ENCODE assay signal across 15 cellular contexts in the genomic region with DNA sequence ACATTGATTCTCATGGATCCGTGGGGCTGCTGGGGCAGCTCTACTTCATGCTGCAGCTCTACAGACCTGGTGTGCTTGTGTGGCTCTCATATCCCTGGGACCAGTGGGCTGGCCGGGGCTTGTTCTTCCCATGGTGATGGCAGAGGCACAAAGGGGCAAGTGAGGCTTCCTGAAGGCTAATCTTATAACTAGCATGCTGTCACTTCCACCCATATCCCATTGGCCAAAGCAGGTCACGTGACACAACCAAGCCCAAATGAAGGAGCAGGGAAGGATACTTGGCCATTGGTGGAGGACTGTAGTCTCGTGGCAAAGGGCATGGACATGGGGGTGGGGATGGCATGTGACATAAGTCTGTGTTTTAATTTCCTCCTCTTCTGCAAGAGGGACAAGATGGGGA. TPM values are rescaled to one million over a fixed set of nuclear protein-coding genes. Genes with fewer than 3 reads are reported as not detected.
DNase-seq lines count a peak whose midpoint lies in the region; FAIRE-seq and TF ChIP-seq lines count a peak whose summit lies in the region.
"Had no signal": no experiment of that assay in that cellular context is flagged by ENCODE, and none has a peak within 500 bp of the region (broad histone marks: within the 10 kb centered on the region; RNA-seq: fewer than 3 reads in every experiment).

No MANE protein-coding gene starts in this region.

- no peak overlapping the region for H3K9ac ChIP-seq in mammary epithelial cell (ENCODE audit: insufficient read depth, low read length)

- 94% methylated on average over 4 of the region's 4 CpGs for WGBS in mammary epithelial cell (ENCODE audit: low coverage, missing lambda C conversion rate)

- H3K9me3 Mint-ChIP-seq in neural crest cell: no peaks in the 10 kb centered on the region
- H3K9me3 Mint-ChIP-seq in chondrocyte (ENCODE audit: low read depth): no peaks in the 10 kb centered on the region

- H3K4me3 ChIP-seq in mammary epithelial cell (replicated peaks in 1 of 3; ENCODE audit: insufficient read depth in 1 of 3, low read depth in 2 of 3, low read length in 3 of 3): no peak overlapping the region
- H3K4me3 ChIP-seq: HAP-1, Peyer's patch had no signal

- no peak overlapping the region for H3K4me3 Mint-ChIP-seq in neural crest cell
- no peak overlapping the region for H3K4me3 Mint-ChIP-seq in chondrocyte (ENCODE audit: unreplicated experiment)

- CTCF ChIA-PET in mammary epithelial cell (lab: Charles Lee; ENCODE audit: low non-redundant PET): no interaction called here

- FAIRE-seq in GM12892 (lab: Jason Lieb, UNC): peak; percentile 17

- in situ Hi-C loops in mammary epithelial cell (cut with MboI; ENCODE audit: low sequenced_read_pairs in 2 of 2): no loop called here

- H3K27ac ChIP-seq in cingulate gyrus (ENCODE audit: low read depth, low read length): peak overlapping the region; percentile 78
- H3K27ac ChIP-seq in mammary epithelial cell (ENCODE audit: insufficient read depth, low read depth, low read length): no peak overlapping the region
- H3K27ac ChIP-seq: Peyer's patch had no signal

- TF ChIP-seq POLR2A in GM12892 (IDR thresholded peaks at IDR 0.05; ENCODE audit: low read depth, low read length): no peak

- H2AFZ ChIP-seq in mammary epithelial cell (ENCODE audit: low read depth, low read length): no peak overlapping the region

- intact Hi-C loops in mammary epithelial cell (cut with micrococcal nuclease): no loop called here

- DNase-seq in GM12892 (ENCODE audit: insufficient read length) (no peak), OCI-M1 (lab: John Stamatoyannopoulos, UW) (peak; percentile 22), neural crest cell (ENCODE audit: low read depth, low spot score) (no peak), chondrocyte (ENCODE audit: low spot score) (no peak), NCI-H748 treated with DMSO at 0.1 percent for 48 hours (lab: John Stamatoyannopoulos, UW) (no peak), mammary epithelial cell (no peak)
- DNase-seq: Caco-2, NCI-H1417 treated with DMSO at 0.1 percent for 48 hours, NCI-H1930, NCI-H446, NCI-H69, Peyer's patch had no signal

- peaks cover 16% of the 10 kb centered on the region for H3K79me2 ChIP-seq in mammary epithelial cell (ENCODE audit: insufficient read depth, low read length)

- BruUV-seq in mammary epithelial cell (replicated peaks; lab: Mats Ljungman, UMichigan): no TSS peak

- no peaks in the 10 kb centered on the region for H4K20me1 ChIP-seq in mammary epithelial cell (ENCODE audit: insufficient read depth, low read length)

- H3K27me3 Mint-ChIP-seq in neural crest cell (ENCODE audit: low read depth): no peaks in the 10 kb centered on the region
- H3K27me3 Mint-ChIP-seq in chondrocyte (ENCODE audit: low read depth): no peaks in the 10 kb centered on the region

- H3K27me3 ChIP-seq in mammary epithelial cell (ENCODE audit: insufficient read depth, low read length): no peaks in the 10 kb centered on the region
- H3K27me3 ChIP-seq: Peyer's patch had no signal

- dilution Hi-C loops in mammary epithelial cell (cut with HindIII; ENCODE audit: low sequenced_read_pairs): no loop called here

- H3K4me1 Mint-ChIP-seq in neural crest cell (no peaks in the 10 kb centered on the region), chondrocyte (ENCODE audit: low read depth) (peaks cover 5% of the 10 kb centered on the region)

- no peaks in the 10 kb centered on the region for H3K36me3 ChIP-seq in mammary epithelial cell (ENCODE audit: insufficient read depth, low read length)
- H3K36me3 ChIP-seq: Peyer's patch had no signal

- TF ChIP-seq CTCF in neural crest cell (conservative IDR thresholded peaks at IDR 0.05): no peak
- no peak for TF ChIP-seq CTCF in chondrocyte (IDR thresholded peaks at IDR 0.05)
- no peak for TF ChIP-seq CTCF in mammary epithelial cell (conservative IDR thresholded peaks at IDR 0.05 in 1 of 2, IDR thresholded peaks at IDR 0.05 in 1 of 2; ENCODE audit: extremely low read depth in 1 of 2, insufficient read depth in 1 of 2, low read depth in 1 of 2, low read length in 2 of 2)

- H3K4me1 ChIP-seq in mammary epithelial cell (ENCODE audit: insufficient read depth, low read length): no peaks in the 10 kb centered on the region
- H3K4me1 ChIP-seq: Caco-2, HAP-1, Peyer's patch had no signal

- H3K36me3 Mint-ChIP-seq in neural crest cell (ENCODE audit: low read depth): peaks cover 2% of the 10 kb centered on the region
- peaks cover 8% of the 10 kb centered on the region for H3K36me3 Mint-ChIP-seq in chondrocyte (ENCODE audit: low read depth)

- no peaks in the 10 kb centered on the region for H3K9me3 ChIP-seq in mammary epithelial cell (replicated peaks; ENCODE audit: insufficient read depth, low read length)
- H3K9me3 ChIP-seq: Caco-2, HAP-1, Peyer's patch had no signal

- no peak overlapping the region for H3K4me2 ChIP-seq in mammary epithelial cell (ENCODE audit: insufficient read depth, low read depth, low read length)

- peak overlapping the region; percentile 6 for H3K27ac Mint-ChIP-seq in neural crest cell (ENCODE audit: unreplicated experiment)
- no peak overlapping the region for H3K27ac Mint-ChIP-seq in chondrocyte (ENCODE audit: unreplicated experiment)

RNA-seq across cellular contexts. Expression of gene PLBD2, which starts 9.9 kb away (rescaled TPM):
- 5.5 TPM for polyA plus RNA-seq in GM12892 (2012; ENCODE audit: missing spikeins)
- total RNA-seq in neural crest cell: 33.4 and 36.6 TPM in 2 replicates
- total RNA-seq in chondrocyte: 91.4 to 102 TPM (median 102 TPM) in 3 replicates
- 10 to 100 TPM; 41.8 to 42.8 TPM for total RNA-seq in mammary epithelial cell
- 7.2 TPM for polyA plus RNA-seq in mammary epithelial cell
- 52.6 TPM for polyA minus RNA-seq in mammary epithelial cell

RNA-seq across cellular contexts. Expression of gene SLC8B1, which starts 33.4 kb away (rescaled TPM):
- 4.2 TPM for polyA plus RNA-seq in GM12892 (2012; ENCODE audit: missing spikeins)
- total RNA-seq in neural crest cell: 7.1 and 7.3 TPM in 2 replicates
- 14.5 to 21.0 TPM (median 20.9 TPM) in 3 replicates for total RNA-seq in chondrocyte
- total RNA-seq in mammary epithelial cell: 10 to 100 TPM; 11.7 to 16.1 TPM
- 9.0 TPM for polyA plus RNA-seq in mammary epithelial cell
- 48.0 TPM for polyA minus RNA-seq in mammary epithelial cell

RNA-seq across cellular contexts. Expression of gene SDS, which starts 35.4 kb away (rescaled TPM):
- 0.30 TPM for polyA plus RNA-seq in GM12892 (2012; ENCODE audit: missing spikeins)
- total RNA-seq in neural crest cell (not detected in 2 replicates), chondrocyte (not detected in 3 replicates), mammary epithelial cell (not detected)
- not detected for polyA plus RNA-seq in mammary epithelial cell
- polyA minus RNA-seq in mammary epithelial cell: not detected
- total RNA-seq: Caco-2, Peyer's patch, Right ventricle myocardium inferior had no signal

RNA-seq across cellular contexts. Expression of gene SDSL, which starts 53.8 kb away (rescaled TPM):
- polyA plus RNA-seq in GM12892 (2012; ENCODE audit: missing spikeins): 1.4 TPM
- total RNA-seq in neural crest cell: 1.5 and 3.3 TPM in 2 replicates
- total RNA-seq in chondrocyte: 8.4 to 9.4 TPM (median 8.7 TPM) in 3 replicates
- total RNA-seq in mammary epithelial cell: 10 to 100 TPM in 1 of 2 donors, 1 to 10 TPM in 1; 5.7 to 10.8 TPM
- 6.1 TPM for polyA plus RNA-seq in mammary epithelial cell
- polyA minus RNA-seq in mammary epithelial cell: 4.7 TPM
